24 cellular contexts compared by ENCODE assay signal in the genomic region with DNA sequence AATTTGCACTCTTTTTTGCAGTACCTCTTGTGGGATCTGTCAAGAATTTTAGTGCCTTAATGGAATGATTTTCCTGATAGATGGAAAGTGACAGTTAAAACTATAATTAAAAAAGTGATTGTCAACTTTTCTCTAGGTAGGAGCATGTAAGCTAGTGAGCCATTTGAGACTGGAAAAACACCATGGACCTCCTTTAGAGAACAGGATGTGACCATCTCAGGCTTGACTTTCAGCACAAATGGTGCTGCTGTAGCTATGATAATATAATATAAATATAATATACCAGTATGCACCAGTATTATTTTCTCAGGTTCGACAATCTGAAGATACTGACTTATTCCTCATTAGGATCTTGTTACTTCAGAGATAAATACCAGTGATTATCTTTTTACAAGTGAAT. TPM values are rescaled to one million over a fixed set of nuclear protein-coding genes. Genes with fewer than 3 reads are reported as not detected.
DNase-seq lines count a peak whose midpoint lies in the region; ATAC-seq and TF ChIP-seq lines count a peak whose summit lies in the region.
"Had no signal": no experiment of that assay in that cellular context is flagged by ENCODE, and none has a peak within 500 bp of the region (broad histone marks: within the 10 kb centered on the region; RNA-seq: fewer than 3 reads in every experiment).

No MANE protein-coding gene starts in this region.

- CTCF ChIA-PET in activated CD8-positive, alpha-beta memory T cell treated with anti-CD3 and anti-CD28 coated beads, Interleukin-2, amount 10 ng/mL, durations not matched to agents 7 days and 5 days (lab: Charles Lee) = interaction anchor here (1.8 kb wide), 1 partner anchor 48 kb away, joined by 5 read pairs; no protein-coding TSS in a partner anchor
- CTCF ChIA-PET in activated CD4-positive, alpha-beta memory T cell treated with anti-CD3 and anti-CD28 coated beads for 36 hours (lab: Charles Lee) = interaction anchor here (1.4 to 1.7 kb wide), 2 partner anchors 47 to 48 kb away, joined by 3 to 8 read pairs; no protein-coding TSS in a partner anchor

- no peak for TF ChIP-seq CTCF in left ventricle myocardium inferior (IDR thresholded peaks at IDR 0.05; ENCODE audit: borderline replicate concordance)

- no peak overlapping the region for H3K4me3 ChIP-seq in left ventricle myocardium inferior
- H3K4me3 ChIP-seq: GM23248 had no signal

- peaks cover 16% of the 10 kb centered on the region for H3K36me3 Mint-ChIP-seq in activated CD8-positive, alpha-beta memory T cell treated with anti-CD3 and anti-CD28 coated beads, Interleukin-2, amount 10 ng/mL, durations not matched to agents 7 days and 5 days
- peaks cover 17% of the 10 kb centered on the region for H3K36me3 Mint-ChIP-seq in activated naive CD8-positive, alpha-beta T cell treated with anti-CD3 and anti-CD28 coated beads, Interleukin-2, amount 10 ng/mL, durations not matched to agents 7 days and 5 days
- H3K36me3 Mint-ChIP-seq in activated CD4-positive, alpha-beta memory T cell treated with anti-CD3 and anti-CD28 coated beads for 36 hours = peaks cover 18% of the 10 kb centered on the region

- H3K36me3 ChIP-seq in left ventricle myocardium inferior = peaks cover 29% of the 10 kb centered on the region

- no peaks in the 10 kb centered on the region for H3K27me3 ChIP-seq in left ventricle myocardium inferior (ENCODE audit: low read depth)

- no peaks in the 10 kb centered on the region for H3K27me3 Mint-ChIP-seq in activated CD8-positive, alpha-beta memory T cell treated with anti-CD3 and anti-CD28 coated beads, Interleukin-2, amount 10 ng/mL, durations not matched to agents 7 days and 5 days
- H3K27me3 Mint-ChIP-seq in activated naive CD8-positive, alpha-beta T cell treated with anti-CD3 and anti-CD28 coated beads, Interleukin-2, amount 10 ng/mL, durations not matched to agents 7 days and 5 days = no peaks in the 10 kb centered on the region
- H3K27me3 Mint-ChIP-seq in activated CD4-positive, alpha-beta memory T cell treated with anti-CD3 and anti-CD28 coated beads for 36 hours = no peaks in the 10 kb centered on the region
- H3K27me3 Mint-ChIP-seq: CD8-positive, alpha-beta memory T cell had no signal

- no peak overlapping the region for H3K4me3 Mint-ChIP-seq in activated CD8-positive, alpha-beta memory T cell treated with anti-CD3 and anti-CD28 coated beads, Interleukin-2, amount 10 ng/mL, durations not matched to agents 7 days and 5 days
- peak overlapping the region; percentile 10 for H3K4me3 Mint-ChIP-seq in activated naive CD8-positive, alpha-beta T cell treated with anti-CD3 and anti-CD28 coated beads, Interleukin-2, amount 10 ng/mL, durations not matched to agents 7 days and 5 days
- no peak overlapping the region for H3K4me3 Mint-ChIP-seq in activated CD4-positive, alpha-beta memory T cell treated with anti-CD3 and anti-CD28 coated beads for 36 hours
- H3K4me3 Mint-ChIP-seq: CD8-positive, alpha-beta memory T cell; H9 had no signal

- no peak for DNase-seq in activated CD8-positive, alpha-beta memory T cell treated with anti-CD3 and anti-CD28 coated beads, Interleukin-2, amount 10 ng/mL, durations not matched to agents 7 days and 5 days
- DNase-seq in activated CD8-positive, alpha-beta memory T cell treated with anti-CD3 and anti-CD28 coated beads, Interleukin-2, amount 50 U/mL, for 48 hours = no peak
- no peak for DNase-seq in activated naive CD8-positive, alpha-beta T cell treated with anti-CD3 and anti-CD28 coated beads, Interleukin-2, amount 10 ng/mL, durations not matched to agents 7 days and 5 days
- no peak for DNase-seq in stimulated activated naive CD4-positive, alpha-beta T cell (lab: John Stamatoyannopoulos, UW)
- no peak for DNase-seq in activated CD4-positive, alpha-beta memory T cell treated with anti-CD3 and anti-CD28 coated beads for 36 hours
- no peak for DNase-seq in left ventricle myocardium inferior
- DNase-seq: Calu3; CD8-positive, alpha-beta memory T cell; DMS153; GM23248; H9; KG1; NCI-H1092; NCI-H1436 treated with DMSO at 0.1 percent for 48 hours; NCI-H2029; NCI-H226; NCI-H510A treated with DMSO at 0.1 percent for 48 hours; NCI-H748 treated with DMSO at 0.1 percent for 48 hours; NK-92 treated with Interleukin-12 subunit alpha and Interleukin-12 subunit beta, amount 100 ng/mL, for 24 hours; SIG-M5 had no signal

- H3K4me1 ChIP-seq in left ventricle myocardium inferior = peaks cover 11% of the 10 kb centered on the region

- H3K27ac ChIP-seq in left ventricle myocardium inferior (replicated peaks) = no peak overlapping the region
- H3K27ac ChIP-seq: C4-2B, GM23248, RWPE1 had no signal

- peak overlapping the region; percentile 39 for H3K27ac Mint-ChIP-seq in activated CD8-positive, alpha-beta memory T cell treated with anti-CD3 and anti-CD28 coated beads, Interleukin-2, amount 10 ng/mL, durations not matched to agents 7 days and 5 days
- H3K27ac Mint-ChIP-seq in activated naive CD8-positive, alpha-beta T cell treated with anti-CD3 and anti-CD28 coated beads, Interleukin-2, amount 10 ng/mL, durations not matched to agents 7 days and 5 days = peak overlapping the region; percentile 17
- no peak overlapping the region for H3K27ac Mint-ChIP-seq in activated CD4-positive, alpha-beta memory T cell treated with anti-CD3 and anti-CD28 coated beads for 36 hours
- H3K27ac Mint-ChIP-seq: H9 had no signal

- H3K9me3 Mint-ChIP-seq in activated CD8-positive, alpha-beta memory T cell treated with anti-CD3 and anti-CD28 coated beads, Interleukin-2, amount 10 ng/mL, durations not matched to agents 7 days and 5 days (ENCODE audit: low read depth) = no peaks in the 10 kb centered on the region
- H3K9me3 Mint-ChIP-seq in activated naive CD8-positive, alpha-beta T cell treated with anti-CD3 and anti-CD28 coated beads, Interleukin-2, amount 10 ng/mL, durations not matched to agents 7 days and 5 days = no peaks in the 10 kb centered on the region
- no peaks in the 10 kb centered on the region for H3K9me3 Mint-ChIP-seq in activated CD4-positive, alpha-beta memory T cell treated with anti-CD3 and anti-CD28 coated beads for 36 hours
- H3K9me3 Mint-ChIP-seq: CD8-positive, alpha-beta memory T cell; H9 had no signal

- H3K9me3 ChIP-seq in left ventricle myocardium inferior (replicated peaks) = no peaks in the 10 kb centered on the region

- no peak for ATAC-seq in activated CD8-positive, alpha-beta memory T cell treated with anti-CD3 and anti-CD28 coated beads, Interleukin-2, amount 10 ng/mL, durations not matched to agents 7 days and 5 days
- ATAC-seq in GM18861 (IDR thresholded peaks at IDR 0.05; ENCODE audit: unreplicated experiment) (peak; percentile 47), HG03460 (IDR thresholded peaks at IDR 0.05; ENCODE audit: unreplicated experiment) (peak; percentile 41)
- ATAC-seq in activated naive CD8-positive, alpha-beta T cell treated with anti-CD3 and anti-CD28 coated beads, Interleukin-2, amount 10 ng/mL, durations not matched to agents 7 days and 5 days (ENCODE audit: low read depth) = peak; percentile 42

- H3K4me1 Mint-ChIP-seq in activated CD8-positive, alpha-beta memory T cell treated with anti-CD3 and anti-CD28 coated beads, Interleukin-2, amount 10 ng/mL, durations not matched to agents 7 days and 5 days = peaks cover 20% of the 10 kb centered on the region
- H3K4me1 Mint-ChIP-seq in activated naive CD8-positive, alpha-beta T cell treated with anti-CD3 and anti-CD28 coated beads, Interleukin-2, amount 10 ng/mL, durations not matched to agents 7 days and 5 days = peaks cover 11% of the 10 kb centered on the region
- H3K4me1 Mint-ChIP-seq in activated CD4-positive, alpha-beta memory T cell treated with anti-CD3 and anti-CD28 coated beads for 36 hours (ENCODE audit: low read depth) = peaks cover 10% of the 10 kb centered on the region

- intact Hi-C loops in activated CD4-positive, alpha-beta memory T cell treated with anti-CD3 and anti-CD28 coated beads for 36 hours (cut with micrococcal nuclease) = no loop called here
- intact Hi-C loops in left ventricle myocardium inferior (cut with micrococcal nuclease) = no loop called here

- POLR2A ChIA-PET in activated naive CD8-positive, alpha-beta T cell treated with anti-CD3 and anti-CD28 coated beads, Interleukin-2, amount 10 ng/mL, durations not matched to agents 7 days and 5 days (lab: Charles Lee) = no interaction called here
- POLR2A ChIA-PET in activated CD4-positive, alpha-beta memory T cell treated with anti-CD3 and anti-CD28 coated beads for 36 hours (lab: Charles Lee) = no interaction called here

RNA-seq across cellular contexts. Expression of a gene that starts 27.8 kb away (rescaled TPM):
- 10 to 100 TPM; 16.8 to 22.9 TPM for total RNA-seq in activated CD8-positive, alpha-beta memory T cell treated with anti-CD3 and anti-CD28 coated beads, Interleukin-2, amount 10 ng/mL, durations not matched to agents 7 days and 5 days
- total RNA-seq in activated naive CD8-positive, alpha-beta T cell treated with anti-CD3 and anti-CD28 coated beads, Interleukin-2, amount 10 ng/mL, durations not matched to agents 7 days and 5 days = 10 to 100 TPM; 23.7 to 25.5 TPM
- total RNA-seq in activated CD4-positive, alpha-beta memory T cell treated with anti-CD3 and anti-CD28 coated beads for 36 hours = 10 to 100 TPM; 14.4 to 15.6 TPM
- 10.6 TPM for total RNA-seq in left ventricle myocardium inferior
